In the genomic region with DNA sequence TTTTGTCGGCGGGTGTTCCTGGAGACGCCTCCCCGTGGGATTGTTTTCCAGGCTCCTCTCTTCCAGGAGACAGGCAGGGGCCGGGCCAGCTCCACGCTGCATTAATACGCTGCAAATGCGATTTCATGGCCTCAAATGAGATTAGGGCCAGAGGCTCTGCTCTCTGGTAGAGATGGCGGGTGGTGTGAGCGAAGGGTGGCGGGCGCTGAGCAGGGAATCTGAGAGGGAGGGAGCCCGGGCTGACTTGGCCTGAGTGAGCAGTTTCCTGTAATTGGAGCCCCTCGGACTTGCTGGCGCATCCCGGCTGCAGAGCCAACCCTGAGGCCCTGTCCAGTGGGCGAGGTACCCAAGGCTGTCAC, we compare ENCODE assay signal across 14 cellular contexts. TPM values are rescaled to one million over a fixed set of nuclear protein-coding genes. Genes with fewer than 3 reads are reported as not detected.
DNase-seq lines count a peak whose midpoint lies in the region; ATAC-seq and TF ChIP-seq lines count a peak whose summit lies in the region.
"Had no signal": no experiment of that assay in that cellular context is flagged by ENCODE, and none has a peak within 500 bp of the region (broad histone marks: within the 10 kb centered on the region; RNA-seq: fewer than 3 reads in every experiment).

No MANE protein-coding gene starts in this region.

- H3K4me3 ChIP-seq in cardiac muscle cell (no peak overlapping the region), right cardiac atrium (ENCODE audit: low read length) (no peak overlapping the region)
- H3K4me3 ChIP-seq: vagina had no signal

- H3K4me3 Mint-ChIP-seq in type B pancreatic cell = peak overlapping the region; percentile 48
- H3K4me3 Mint-ChIP-seq: activated naive CD8-positive, alpha-beta T cell treated with anti-CD3 and anti-CD28 coated beads, Interleukin-2, amount 50 U/mL, for 24 hours had no signal

- TF ChIP-seq CTCF in cardiac muscle cell (IDR thresholded peaks at IDR 0.05; ENCODE audit: low read depth, low read length) (no peak), type B pancreatic cell (conservative IDR thresholded peaks at IDR 0.05) (no peak)

- DNase-seq in cardiac muscle cell (ENCODE audit: low read depth in 1 of 2, low spot score in 1 of 2) (peak; percentile 61 to 67), Right ventricle myocardium inferior (ENCODE audit: missing footprints) (no peak), RPMI7951 (ENCODE audit: low read depth) (peak; percentile 66), right cardiac atrium (peak in 2 of 3 donors; percentile 68 to 69), type B pancreatic cell (ENCODE audit: extremely low spot score, unreplicated experiment) (no peak)
- no peak for DNase-seq in stimulated activated CD4-positive, alpha-beta T cell treated with anti-CD3 and anti-CD28 coated beads, Interleukin-2, amount 100 ng/mL, for 48 hours
- DNase-seq: activated naive CD8-positive, alpha-beta T cell treated with anti-CD3 and anti-CD28 coated beads, Interleukin-2, amount 50 U/mL, for 24 hours; NCI-H1048 had no signal

- intact Hi-C loops in Right ventricle myocardium inferior (cut with DNase I) (no loop called here), right cardiac atrium (cut with DNase I) (no loop called here)

- no peaks in the 10 kb centered on the region for H3K36me3 Mint-ChIP-seq in type B pancreatic cell

- no peak overlapping the region for H3K27ac ChIP-seq in cardiac muscle cell
- H3K27ac ChIP-seq in right cardiac atrium (ENCODE audit: low read length) = no peak overlapping the region
- H3K27ac ChIP-seq: neutrophil, vagina had no signal

- H3K4me1 Mint-ChIP-seq in type B pancreatic cell (ENCODE audit: unreplicated experiment) = peaks cover 58% of the 10 kb centered on the region

- ATAC-seq in Right ventricle myocardium inferior (no peak), right cardiac atrium (peak in 1 of 2 donors; percentile 16), GM21515 (IDR thresholded peaks at IDR 0.05; ENCODE audit: unreplicated experiment) (no peak)
- ATAC-seq in activated CD4-positive, CD25-positive, alpha-beta regulatory T cell treated with anti-CD3 and anti-CD28 coated beads, Interleukin-2, amount 50 U/mL, for 24 hours = no peak
- ATAC-seq: activated naive CD8-positive, alpha-beta T cell treated with anti-CD3 and anti-CD28 coated beads, Interleukin-2, amount 50 U/mL, for 24 hours; HCT116; left lobe of liver had no signal

- H3K9me3 ChIP-seq in cardiac muscle cell (ENCODE audit: low read depth) (no peaks in the 10 kb centered on the region), right cardiac atrium (ENCODE audit: control insufficient read depth, low read length) (no peaks in the 10 kb centered on the region)
- H3K9me3 ChIP-seq: neutrophil, vagina had no signal

- H3K27ac Mint-ChIP-seq in type B pancreatic cell = peak overlapping the region; percentile 35
- H3K27ac Mint-ChIP-seq: activated naive CD8-positive, alpha-beta T cell treated with anti-CD3 and anti-CD28 coated beads, Interleukin-2, amount 50 U/mL, for 24 hours had no signal

- no peaks in the 10 kb centered on the region for H3K9me3 Mint-ChIP-seq in type B pancreatic cell
- H3K9me3 Mint-ChIP-seq: activated naive CD8-positive, alpha-beta T cell treated with anti-CD3 and anti-CD28 coated beads, Interleukin-2, amount 50 U/mL, for 24 hours had no signal

- peaks cover 30% of the 10 kb centered on the region for H3K27me3 Mint-ChIP-seq in type B pancreatic cell

- H3K27me3 ChIP-seq in cardiac muscle cell = no peaks in the 10 kb centered on the region
- H3K27me3 ChIP-seq in right cardiac atrium (ENCODE audit: control insufficient read depth, insufficient read depth) = no peaks in the 10 kb centered on the region
- H3K27me3 ChIP-seq: vagina had no signal

- H3K36me3 ChIP-seq in cardiac muscle cell = no peaks in the 10 kb centered on the region
- H3K36me3 ChIP-seq: neutrophil, vagina had no signal

- 21% methylated on average over 17 of the region's 17 CpGs for WGBS in right cardiac atrium

- H3K4me1 ChIP-seq in cardiac muscle cell (ENCODE audit: low read depth) = peaks cover 22% of the 10 kb centered on the region
- no peaks in the 10 kb centered on the region for H3K4me1 ChIP-seq in right cardiac atrium (ENCODE audit: control insufficient read depth, insufficient read depth, low read length)

RNA-seq across cellular contexts. Expression of a gene that starts 7.4 kb away (rescaled TPM):
- total RNA-seq in cardiac muscle cell (2.3 and 9.5 TPM in 2 replicates), Right ventricle myocardium inferior (not detected), right cardiac atrium (not detected), type B pancreatic cell (ENCODE audit: low replicate concordance) (2.2 and 5.0 TPM in 2 replicates)
- polyA plus RNA-seq in cardiac muscle cell (3.1 and 6.2 TPM in 2 replicates), right cardiac atrium (0.07 TPM)
- 1.1 and 2.1 TPM in 2 replicates for total RNA-seq in RPMI7951 (2014; rRNA removed; shearing (Covaris generic))
- total RNA-seq: left lobe of liver, vagina had no signal

RNA-seq across cellular contexts. Expression of a gene that starts 26.1 kb away (rescaled TPM):
- total RNA-seq in cardiac muscle cell = 32.5 and 49.6 TPM in 2 replicates
- 38.6 and 55.5 TPM in 2 replicates for polyA plus RNA-seq in cardiac muscle cell
- total RNA-seq in Right ventricle myocardium inferior = not detected
- total RNA-seq in RPMI7951 (2014; rRNA removed; shearing (Covaris generic)) = 95.7 and 114 TPM in 2 replicates
- under 1 TPM; 0.20 to 0.58 (median 0.37) TPM for total RNA-seq in right cardiac atrium
- 0.25 TPM for polyA plus RNA-seq in right cardiac atrium
- total RNA-seq in type B pancreatic cell (ENCODE audit: low replicate concordance) = 19.2 and 158 TPM in 2 replicates
- total RNA-seq: left lobe of liver had no signal

RNA-seq across cellular contexts. Expression of a gene that starts 55.2 kb away (rescaled TPM):
- total RNA-seq in cardiac muscle cell = 1.6 and 4.1 TPM in 2 replicates
- polyA plus RNA-seq in cardiac muscle cell = 0.25 and 0.44 TPM in 2 replicates
- 13.8 TPM for total RNA-seq in Right ventricle myocardium inferior
- 2.5 and 8.8 TPM in 2 replicates for total RNA-seq in RPMI7951 (2014; rRNA removed; shearing (Covaris generic))
- total RNA-seq in right cardiac atrium = 10 to 100 TPM; 21.6 to 33.5 (median 24.7) TPM
- 29.5 TPM for polyA plus RNA-seq in right cardiac atrium
- total RNA-seq in type B pancreatic cell (ENCODE audit: low replicate concordance) = 0.24 and 41.6 TPM in 2 replicates

Comparison
In these comparisons a context has a peak if more than half of its experiments do, and no peak if none do; other contexts are left out.
1. DNase-seq: peak in cardiac muscle cell (2 of 2), RPMI7951 (single experiment) and right cardiac atrium (2 of 3); none in Right ventricle myocardium inferior (single experiment), type B pancreatic cell (single experiment) and stimulated activated CD4-positive, alpha-beta T cell treated with anti-CD3 and anti-CD28 coated beads, Interleukin-2, amount 100 ng/mL, for 48 hours (0 of 2).
2. RNA of a gene that starts 26.1 kb away (total RNA-seq): 19.2 to 158 TPM in type B pancreatic cell, 95.7 to 114 TPM in RPMI7951 and 32.5 to 49.6 TPM in cardiac muscle cell; 0.20 to 0.58 TPM in right cardiac atrium and not detected in Right ventricle myocardium inferior (single experiment); every median in the first group is over 10 times any median in the second.